20 cellular contexts compared by ENCODE assay signal in the genomic region with DNA sequence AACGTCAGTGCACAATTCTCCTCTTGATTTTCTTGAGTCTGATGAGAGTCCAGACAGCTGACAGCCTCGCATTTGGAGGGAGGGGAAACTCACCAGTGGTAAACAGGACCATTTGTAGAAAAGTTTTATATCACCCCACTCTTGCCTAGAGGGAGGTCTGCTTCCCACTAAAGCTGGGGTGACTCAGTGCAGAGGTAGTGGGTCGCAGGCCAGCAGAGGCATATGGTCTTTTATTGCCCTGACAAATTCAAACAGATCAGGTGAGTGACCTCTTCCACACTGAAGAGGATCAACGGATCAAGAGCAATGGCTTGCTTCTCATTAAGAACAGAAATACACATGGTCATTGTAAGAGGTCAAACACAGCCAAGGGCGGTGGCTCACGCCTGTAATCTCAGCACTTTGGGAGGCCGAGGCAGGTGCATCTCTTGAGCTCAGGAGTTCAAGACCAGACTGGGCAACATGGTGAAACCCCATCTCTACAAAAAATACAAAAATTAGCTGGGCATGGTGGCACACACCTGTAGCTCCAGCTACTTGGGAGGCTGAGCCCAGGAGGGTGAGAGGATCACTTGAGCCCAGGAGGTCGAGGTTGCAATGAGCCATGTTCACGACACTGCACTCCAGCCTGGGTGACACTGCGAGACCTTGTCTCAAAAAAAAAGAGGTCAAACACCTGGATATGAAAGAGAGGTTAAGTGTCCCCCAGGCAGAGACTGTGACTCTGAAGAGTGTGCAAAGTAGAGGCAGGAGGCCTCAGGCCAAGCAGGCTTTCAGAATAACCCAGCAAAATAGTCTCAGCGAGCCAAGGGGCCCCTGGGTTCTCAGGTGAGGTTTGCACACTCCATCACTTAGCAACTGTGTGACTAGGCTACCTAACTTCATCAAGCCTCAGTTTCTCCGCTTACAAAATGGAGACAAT. TPM values are rescaled to one million over a fixed set of nuclear protein-coding genes. Genes with fewer than 3 reads are reported as not detected.
A peak's percentile ranks its signal among the peaks of the same experiment; 100 is the strongest.
DNase-seq lines count a peak whose midpoint lies in the region; ATAC-seq and TF ChIP-seq lines count a peak whose summit lies in the region.
"Had no signal": no experiment of that assay in that cellular context is flagged by ENCODE, and none has a peak within 500 bp of the region (broad histone marks: within the 10 kb centered on the region; RNA-seq: fewer than 3 reads in every experiment).

No MANE protein-coding gene starts in this region.

- TF ChIP-seq RAD21 in SK-N-SH (IDR thresholded peaks at IDR 0.05; ENCODE audit: low read length): no peak
- TF ChIP-seq RAD21 in liver (IDR thresholded peaks at IDR 0.05): no peak

- H3K27ac ChIP-seq in SK-N-SH (ENCODE audit: low read depth in 2 of 2, low read length in 1 of 2) (no peak overlapping the region), liver (ENCODE audit: low read depth in 1 of 2, low read length in 2 of 2) (peak overlapping the region; percentile 60 to 87), upper lobe of right lung (peak overlapping the region; percentile 37)
- H3K27ac ChIP-seq: 22Rv1 had no signal

- no peak for ATAC-seq in SK-N-SH treated with all-trans-retinoic acid at 6 μM for 48 hours
- ATAC-seq in upper lobe of right lung: no peak
- ATAC-seq: PC-3 had no signal

- TF ChIP-seq CTCF in SK-N-SH (IDR thresholded peaks at IDR 0.05) (no peak), brain (conservative IDR thresholded peaks at IDR 0.05) (no peak), liver (IDR thresholded peaks at IDR 0.05; ENCODE audit: low read depth, low read length, missing input control) (no peak), upper lobe of right lung (IDR thresholded peaks at IDR 0.05) (no peak)

- H3K27me3 ChIP-seq in SK-N-SH (ENCODE audit: insufficient read depth) (no peaks in the 10 kb centered on the region), liver (ENCODE audit: control insufficient read depth in 4 of 4, insufficient read depth in 4 of 4, low read length in 3 of 4) (no peaks in the 10 kb centered on the region), upper lobe of right lung (no peaks in the 10 kb centered on the region)

- no peak for TF ChIP-seq EP300 in SK-N-SH (IDR thresholded peaks at IDR 0.05; ENCODE audit: borderline replicate concordance in 1 of 2, low read depth in 1 of 2, low read length in 1 of 2)

- no peaks in the 10 kb centered on the region for H3K9me2 ChIP-seq in SK-N-SH

- CTCF ChIA-PET in SK-N-SH (lab: Yijun Ruan, JAX): interaction anchor here (0.8 to 0.9 kb wide), 2 partner anchors 20 to 53 kb away, joined by 3 to 4 read pairs; no protein-coding TSS in a partner anchor

- H3K27me3 Mint-ChIP-seq in brain: no peaks in the 10 kb centered on the region

- no peak overlapping the region for H2AFZ ChIP-seq in SK-N-SH (ENCODE audit: low read depth)

- H3K4me2 ChIP-seq in SK-N-SH: no peak overlapping the region

- in situ Hi-C loops in G401 (cut with HindIII; ENCODE audit: low sequenced_read_pairs): no loop called here

- DNase-seq in SK-N-SH (no peak), upper lobe of right lung (no peak), kidney glomerular epithelial cell (lab: John Stamatoyannopoulos, UW) (no peak), G401 (ENCODE audit: low spot score) (no peak), inferior parietal cortex (ENCODE audit: extremely low spot score) (no peak)
- DNase-seq: DMS153, EL, GOT3, KBM-7, NCI-H1105, NCI-H1694 treated with DMSO at 0.1 percent for 48 hours, NCI-H2227 treated with DMSO at 0.1 percent for 48 hours, NCI-H510A treated with DMSO at 0.1 percent for 48 hours, PC-3, RPMI8226, SIG-M5 had no signal

- no peaks in the 10 kb centered on the region for H4K20me1 ChIP-seq in SK-N-SH (ENCODE audit: insufficient read depth)

- H3K4me1 ChIP-seq in SK-N-SH (ENCODE audit: control insufficient read depth in 1 of 2, insufficient read depth in 2 of 2, low read depth in 1 of 2, low read length in 1 of 2) (peaks cover 3 to 37% of the 10 kb centered on the region in 2 experiments; a peak in 2 of 4 replicates), liver (ENCODE audit: control insufficient read depth in 4 of 4, insufficient read depth in 4 of 4, low read length in 3 of 4) (peaks cover 18 to 31% (median 25%) of the 10 kb centered on the region in 4 donors), upper lobe of right lung (peaks cover 15% of the 10 kb centered on the region)

- H3K9ac ChIP-seq in SK-N-SH (no peak overlapping the region), liver (ENCODE audit: low read depth in 1 of 2, low read length in 2 of 2) (no peak overlapping the region)

- POLR2A ChIA-PET in SK-N-SH (lab: Yijun Ruan, JAX): no interaction called here

- H3K27ac Mint-ChIP-seq in brain: peak overlapping the region in 3 of 5 experiments; percentile 25 to 75 (median 45)

- H3K36me3 ChIP-seq in SK-N-SH (replicated peaks in 1 of 2; ENCODE audit: control insufficient read depth in 1 of 2, insufficient read depth in 2 of 2, low read length in 1 of 2): peaks cover 7 to 18% of the 10 kb centered on the region in 2 experiments
- peaks cover 0 to 8% (median 2%) of the 10 kb centered on the region in 4 donors for H3K36me3 ChIP-seq in liver (ENCODE audit: control insufficient read depth in 4 of 4, insufficient read depth in 3 of 4, low read depth in 1 of 4, low read length in 3 of 4)
- H3K36me3 ChIP-seq in upper lobe of right lung: peaks cover 7% of the 10 kb centered on the region

- H3K9me3 ChIP-seq in SK-N-SH (no peaks in the 10 kb centered on the region), liver (ENCODE audit: control insufficient read depth in 4 of 4, low read length in 3 of 4) (no peaks in the 10 kb centered on the region), upper lobe of right lung (no peaks in the 10 kb centered on the region)

- WGBS in SK-N-SH (ENCODE audit: low lambda C conversion rate): 94% methylated on average over 12 of the region's 12 CpGs
- 83% methylated on average over 12 of the region's 12 CpGs for WGBS in liver

- intact Hi-C loops in upper lobe of right lung (cut with DNase I): no loop called here

- H3F3A ChIP-seq in SK-N-SH (replicated peaks; ENCODE audit: insufficient read depth): peaks cover 24% of the 10 kb centered on the region

- H3K4me1 Mint-ChIP-seq in brain: peaks cover 12% of the 10 kb centered on the region

- H3K36me3 Mint-ChIP-seq in brain: peaks cover 42% of the 10 kb centered on the region

- H3K4me3 Mint-ChIP-seq in brain: no peak overlapping the region

- H3K4me3 ChIP-seq in SK-N-SH (ENCODE audit: low read depth in 2 of 2, low read length in 1 of 2) (no peak overlapping the region), liver (ENCODE audit: low read depth in 1 of 3, low read length in 3 of 3) (no peak overlapping the region), upper lobe of right lung (no peak overlapping the region)

- H3K9me3 Mint-ChIP-seq in brain: no peaks in the 10 kb centered on the region

- no peaks in the 10 kb centered on the region for H3K79me2 ChIP-seq in SK-N-SH (ENCODE audit: insufficient read depth)

TF ChIP-seq in SK-N-SH treated with all-trans-retinoic acid at 6 μM for 48 hours, 23 proteins besides CTCF, POLR2A, EP300 and RAD21 (continues in another document):
- no peak for TF ChIP-seq TOX (CRISPR knock-in tag; IDR thresholded peaks at IDR 0.05; ENCODE audit: borderline replicate concordance)
- no peak for TF ChIP-seq ZNF8 (CRISPR knock-in tag; IDR thresholded peaks at IDR 0.05)
- no peak for TF ChIP-seq ESRRG (CRISPR knock-in tag; IDR thresholded peaks at IDR 0.05)
- TF ChIP-seq ZNF70 (CRISPR knock-in tag; IDR thresholded peaks at IDR 0.05): no peak

TF ChIP-seq in SK-N-SH, 30 proteins besides CTCF, POLR2A, EP300 and RAD21 (continues in another document):
- TF ChIP-seq SMC3 (IDR thresholded peaks at IDR 0.05; ENCODE audit: low read depth, low read length) (no peak), MXI1 (IDR thresholded peaks at IDR 0.05; ENCODE audit: low read depth, low read length) (no peak), PBX3 (IDR thresholded peaks at IDR 0.05) (no peak), ELF1 (IDR thresholded peaks at IDR 0.05) (no peak), EZH2phosphoT487 (IDR thresholded peaks at IDR 0.05; ENCODE audit: borderline replicate concordance, low read depth) (no peak), FOXM1 (IDR thresholded peaks at IDR 0.05; ENCODE audit: low read depth) (no peak), FOXJ3 (CRISPR knock-in tag; IDR thresholded peaks at IDR 0.05) (no peak)

TF ChIP-seq in liver, 16 proteins besides CTCF, POLR2A, EP300 and RAD21 (continues in another document):
- TF ChIP-seq HNF4G (IDR thresholded peaks at IDR 0.05) (no peak), YY1 (IDR thresholded peaks at IDR 0.05) (no peak), GABPA (IDR thresholded peaks at IDR 0.05 in 1 of 2, conservative IDR thresholded peaks at IDR 0.05 in 1 of 2) (no peak), JUND (IDR thresholded peaks at IDR 0.05) (no peak), EGR1 (IDR thresholded peaks at IDR 0.05; ENCODE audit: low read depth in 2 of 2) (no peak)
- TF ChIP-seq, protein P1, sequence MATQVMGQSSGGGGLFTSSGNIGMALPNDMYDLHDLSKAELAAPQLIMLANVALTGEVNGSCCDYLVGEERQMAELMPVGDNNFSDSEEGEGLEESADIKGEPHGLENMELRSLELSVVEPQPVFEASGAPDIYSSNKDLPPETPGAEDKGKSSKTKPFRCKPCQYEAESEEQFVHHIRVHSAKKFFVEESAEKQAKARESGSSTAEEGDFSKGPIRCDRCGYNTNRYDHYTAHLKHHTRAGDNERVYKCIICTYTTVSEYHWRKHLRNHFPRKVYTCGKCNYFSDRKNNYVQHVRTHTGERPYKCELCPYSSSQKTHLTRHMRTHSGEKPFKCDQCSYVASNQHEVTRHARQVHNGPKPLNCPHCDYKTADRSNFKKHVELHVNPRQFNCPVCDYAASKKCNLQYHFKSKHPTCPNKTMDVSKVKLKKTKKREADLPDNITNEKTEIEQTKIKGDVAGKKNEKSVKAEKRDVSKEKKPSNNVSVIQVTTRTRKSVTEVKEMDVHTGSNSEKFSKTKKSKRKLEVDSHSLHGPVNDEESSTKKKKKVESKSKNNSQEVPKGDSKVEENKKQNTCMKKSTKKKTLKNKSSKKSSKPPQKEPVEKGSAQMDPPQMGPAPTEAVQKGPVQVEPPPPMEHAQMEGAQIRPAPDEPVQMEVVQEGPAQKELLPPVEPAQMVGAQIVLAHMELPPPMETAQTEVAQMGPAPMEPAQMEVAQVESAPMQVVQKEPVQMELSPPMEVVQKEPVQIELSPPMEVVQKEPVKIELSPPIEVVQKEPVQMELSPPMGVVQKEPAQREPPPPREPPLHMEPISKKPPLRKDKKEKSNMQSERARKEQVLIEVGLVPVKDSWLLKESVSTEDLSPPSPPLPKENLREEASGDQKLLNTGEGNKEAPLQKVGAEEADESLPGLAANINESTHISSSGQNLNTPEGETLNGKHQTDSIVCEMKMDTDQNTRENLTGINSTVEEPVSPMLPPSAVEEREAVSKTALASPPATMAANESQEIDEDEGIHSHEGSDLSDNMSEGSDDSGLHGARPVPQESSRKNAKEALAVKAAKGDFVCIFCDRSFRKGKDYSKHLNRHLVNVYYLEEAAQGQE (IDR thresholded peaks at IDR 0.05): no peak

RNA-seq across cellular contexts. Expression of gene ERN1, which starts 56.5 kb away (rescaled TPM):
- polyA plus RNA-seq in SK-N-SH (2012; rRNA removed) (6.9 and 7.3 TPM in 2 replicates), brain (ENCODE audit: insufficient read depth, low read depth, low replicate concordance) (2.7 TPM), liver (10 to 100 TPM in 1 of 2 donors, 1 to 10 TPM in 1; 6.3 to 22.3 TPM)
- 5.2 and 6.2 TPM in 2 replicates for polyA plus RNA-seq in SK-N-SH (2012; cell fraction: cytosol; rRNA removed)
- polyA plus RNA-seq in SK-N-SH (2012; cell fraction: nucleus; rRNA removed): 11.4 and 12.2 TPM in 2 replicates
- total RNA-seq in liver (10 to 100 TPM in 1 of 2 donors, 1 to 10 TPM in 1; 7.5 to 35.1 TPM), upper lobe of right lung (52.6 TPM)
- 3.1 and 3.8 TPM in 2 replicates for total RNA-seq in G401 (2014; rRNA removed; shearing (Covaris generic))

Comparison
In these comparisons a context has a peak if more than half of its experiments do, and no peak if none do; other contexts are left out.
1. H3K27ac ChIP-seq: peak in liver (2 of 2) and upper lobe of right lung (single experiment); none in SK-N-SH (0 of 2).